In the genomic region with DNA sequence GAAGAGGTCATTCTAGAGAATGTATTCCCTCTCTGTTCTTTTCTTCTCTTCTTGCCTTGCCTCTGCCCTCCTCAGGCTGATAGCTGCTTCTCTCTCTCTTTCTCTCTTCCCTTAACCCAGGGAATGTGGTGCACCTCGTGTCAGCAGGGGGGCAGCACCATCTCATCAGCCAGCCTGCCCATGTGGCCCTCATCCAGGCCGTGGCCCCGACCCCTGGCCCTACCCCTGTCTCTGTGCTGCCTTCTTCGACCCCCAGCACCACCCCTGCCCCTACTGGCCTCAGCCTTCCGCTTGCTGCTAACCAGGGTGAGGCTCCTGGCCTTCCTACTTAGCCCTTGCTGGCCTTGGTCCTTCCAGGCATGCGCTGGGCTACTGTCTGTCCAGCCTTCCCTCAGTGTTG, we compare ENCODE assay signal across 19 cellular contexts. TPM values are rescaled to one million over a fixed set of nuclear protein-coding genes. Genes with fewer than 3 reads are reported as not detected.
DNase-seq lines count a peak whose midpoint lies in the region; ATAC-seq, FAIRE-seq and TF ChIP-seq lines count a peak whose summit lies in the region.
"Had no signal": no experiment of that assay in that cellular context is flagged by ENCODE, and none has a peak within 500 bp of the region (broad histone marks: within the 10 kb centered on the region; RNA-seq: fewer than 3 reads in every experiment).

No MANE protein-coding gene starts in this region.

- H3K4me1 Mint-ChIP-seq in HFFc6 (ENCODE audit: low read depth) (no peaks in the 10 kb centered on the region; the same call in 1 of the 2 replicates), natural killer cell (peaks cover 0 to 27% of the 10 kb centered on the region in 2 donors)
- H3K4me1 Mint-ChIP-seq in central memory CD8-positive, alpha-beta T cell, result peaks cover 22% of the 10 kb centered on the region
- H3K4me1 Mint-ChIP-seq in stimulated activated naive CD8-positive, alpha-beta T cell treated with anti-CD3 and anti-CD28 coated beads, Interleukin-15, amount 100 ng/mL, for 72 hours, result peaks cover 23% of the 10 kb centered on the region
- H3K4me1 Mint-ChIP-seq: nephron had no signal

- H3K79me2 ChIP-seq in DND-41 (ENCODE audit: insufficient read depth, low read length), result peaks cover 71% of the 10 kb centered on the region

- H3K27me3 ChIP-seq in DND-41 (ENCODE audit: insufficient read depth, low read length, poor library complexity), result no peaks in the 10 kb centered on the region
- no peaks in the 10 kb centered on the region for H3K27me3 ChIP-seq in small intestine (ENCODE audit: control insufficient read depth in 2 of 2, insufficient read depth in 2 of 2, low read length in 2 of 2)
- H3K27me3 ChIP-seq: left lung had no signal

- ATAC-seq in DND-41 (ENCODE audit: insufficient read depth, low read depth), result peak; percentile 27; the same call in 2 of the 3 replicates
- no peak for ATAC-seq in central memory CD8-positive, alpha-beta T cell (replicated peaks; ENCODE audit: extremely low read depth, poor library complexity, severe bottlenecking)
- ATAC-seq in natural killer cell, result peak in 2 of 3 donors; percentile 29 to 40
- no peak for ATAC-seq in HG03442 (IDR thresholded peaks at IDR 0.05; ENCODE audit: unreplicated experiment)
- ATAC-seq in stimulated activated naive CD8-positive, alpha-beta T cell treated with anti-CD3 and anti-CD28 coated beads, Interleukin-15, amount 100 ng/mL, for 72 hours, result no peak
- ATAC-seq: left lung; stimulated activated naive CD8-positive, alpha-beta T cell treated with anti-CD3 and anti-CD28 coated beads, Interleukin-15, Interleukin-2, amounts not matched to agents 100 U/mL and 50 U/mL, for 24 hours had no signal

- H3K4me3 Mint-ChIP-seq in HFFc6 (no peak overlapping the region), natural killer cell (no peak overlapping the region)
- no peak overlapping the region for H3K4me3 Mint-ChIP-seq in central memory CD8-positive, alpha-beta T cell
- no peak overlapping the region for H3K4me3 Mint-ChIP-seq in stimulated activated naive CD8-positive, alpha-beta T cell treated with anti-CD3 and anti-CD28 coated beads, Interleukin-15, amount 100 ng/mL, for 72 hours
- H3K4me3 Mint-ChIP-seq: nephron had no signal

- TF ChIP-seq CTCF in DND-41 (IDR thresholded peaks at IDR 0.05; ENCODE audit: borderline replicate concordance, extremely low read depth, low read length, poor library complexity, severe bottlenecking), result peak; percentile 34
- peak; percentile 20; the same call in 1 of the 2 replicates for TF ChIP-seq CTCF in HFFc6 (IDR thresholded peaks at IDR 0.05)
- no peak for TF ChIP-seq CTCF in natural killer cell (IDR thresholded peaks at IDR 0.05)

- H3K4me1 ChIP-seq in DND-41 (ENCODE audit: insufficient read depth, low read length) (no peaks in the 10 kb centered on the region), small intestine (ENCODE audit: control insufficient read depth in 2 of 2, insufficient read depth in 1 of 2, low read depth in 1 of 2, low read length in 1 of 2) (no peaks in the 10 kb centered on the region)

- WGBS in small intestine, 3 donors, result 57 to 74% (median 63%) methylated on average over 6 of the region's 6 CpGs

- H3K27me3 Mint-ChIP-seq in HFFc6 (ENCODE audit: insufficient read depth), result peaks cover 1% of the 10 kb centered on the region
- no peaks in the 10 kb centered on the region for H3K27me3 Mint-ChIP-seq in central memory CD8-positive, alpha-beta T cell
- H3K27me3 Mint-ChIP-seq in natural killer cell (ENCODE audit: low read depth in 2 of 2), result no peaks in the 10 kb centered on the region
- no peaks in the 10 kb centered on the region for H3K27me3 Mint-ChIP-seq in stimulated activated naive CD8-positive, alpha-beta T cell treated with anti-CD3 and anti-CD28 coated beads, Interleukin-15, amount 100 ng/mL, for 72 hours

- H4K20me1 ChIP-seq in DND-41 (ENCODE audit: insufficient read depth, low read length), result peaks cover 60% of the 10 kb centered on the region

- no peak overlapping the region for H3K4me3 ChIP-seq in DND-41 (ENCODE audit: low read depth in 1 of 2, low read length in 2 of 2)
- H3K4me3 ChIP-seq in small intestine (ENCODE audit: low read depth in 1 of 2, low read length in 2 of 2), result no peak overlapping the region
- H3K4me3 ChIP-seq: left lung had no signal

- no peak overlapping the region for H3K27ac Mint-ChIP-seq in HFFc6
- H3K27ac Mint-ChIP-seq in central memory CD8-positive, alpha-beta T cell (ENCODE audit: low read depth), result peak overlapping the region; percentile 53
- H3K27ac Mint-ChIP-seq in natural killer cell, result peak overlapping the region in 1 of 2 donors; percentile 65
- peak overlapping the region in 1 of 2 donors; percentile 0 for H3K27ac Mint-ChIP-seq in stimulated activated naive CD8-positive, alpha-beta T cell treated with anti-CD3 and anti-CD28 coated beads, Interleukin-15, amount 100 ng/mL, for 72 hours

- H3K9me3 ChIP-seq in DND-41 (ENCODE audit: insufficient read depth, low read length, severe bottlenecking) (no peaks in the 10 kb centered on the region), small intestine (ENCODE audit: control insufficient read depth, low read depth) (no peaks in the 10 kb centered on the region)
- H3K9me3 ChIP-seq: left lung had no signal

- H3K9me3 Mint-ChIP-seq in HFFc6, result no peaks in the 10 kb centered on the region
- no peaks in the 10 kb centered on the region for H3K9me3 Mint-ChIP-seq in central memory CD8-positive, alpha-beta T cell
- no peaks in the 10 kb centered on the region for H3K9me3 Mint-ChIP-seq in natural killer cell
- H3K9me3 Mint-ChIP-seq in stimulated activated naive CD8-positive, alpha-beta T cell treated with anti-CD3 and anti-CD28 coated beads, Interleukin-15, amount 100 ng/mL, for 72 hours, result no peaks in the 10 kb centered on the region
- H3K9me3 Mint-ChIP-seq: nephron had no signal

- H3K36me3 ChIP-seq in DND-41 (ENCODE audit: insufficient read depth, low read length), result peaks cover 95% of the 10 kb centered on the region
- peaks cover 46 to 57% of the 10 kb centered on the region in 2 donors for H3K36me3 ChIP-seq in small intestine (ENCODE audit: control insufficient read depth in 2 of 2, insufficient read depth in 2 of 2, low read length in 2 of 2)

- H3K4me2 ChIP-seq in DND-41 (ENCODE audit: insufficient read depth, low read length), result no peak overlapping the region

- peaks cover 61% of the 10 kb centered on the region for H3K36me3 Mint-ChIP-seq in HFFc6 (ENCODE audit: low read depth)
- peaks cover 66% of the 10 kb centered on the region for H3K36me3 Mint-ChIP-seq in central memory CD8-positive, alpha-beta T cell (ENCODE audit: insufficient read depth)
- peaks cover 7% of the 10 kb centered on the region for H3K36me3 Mint-ChIP-seq in natural killer cell

- no peak overlapping the region for H3K9ac ChIP-seq in DND-41 (ENCODE audit: low read depth, low read length)

- DNase-seq in DND-41 (no peak), HFFc6 (no peak), natural killer cell (no peak), small intestine (no peak), anterior cingulate cortex (lab: John Stamatoyannopoulos, UW) (no peak)
- DNase-seq in central memory CD8-positive, alpha-beta T cell (ENCODE audit: low spot score in 2 of 2), result no peak
- DNase-seq in stimulated activated naive CD8-positive, alpha-beta T cell treated with anti-CD3 and anti-CD28 coated beads, Interleukin-15, amount 100 ng/mL, for 72 hours, result no peak
- DNase-seq: activated CD8-positive, alpha-beta memory T cell treated with anti-CD3 and anti-CD28 coated beads for 24 hours; activated effector memory CD4-positive, alpha-beta T cell treated with anti-CD3 and anti-CD28 coated beads, Interleukin-2, amount 50 U/mL, for 16 hours; glutamatergic neuron; NCI-H2081 treated with DMSO at 0.1 percent for 48 hours; NCI-H774; stimulated activated naive CD8-positive, alpha-beta T cell treated with anti-CD3 and anti-CD28 coated beads, Interleukin-15, Interleukin-2, amounts not matched to agents 100 U/mL and 50 U/mL, for 24 hours; T-helper 9 cell had no signal

- H2AFZ ChIP-seq in DND-41 (ENCODE audit: low read depth, low read length), result no peak overlapping the region

- no peak for FAIRE-seq in small intestine (lab: Jason Lieb, UNC)
- FAIRE-seq: G401.6, H54 had no signal

- intact Hi-C loops in natural killer cell (cut with micrococcal nuclease), result no loop called here

- H3K27ac ChIP-seq in DND-41 (ENCODE audit: low read length) (no peak overlapping the region), small intestine (ENCODE audit: low read depth in 1 of 2, low read length in 1 of 2) (no peak overlapping the region)
- H3K27ac ChIP-seq: left lung had no signal

RNA-seq across cellular contexts. Expression of a gene that starts 23.5 kb away (rescaled TPM):
- total RNA-seq in HFFc6 (2021; fragmentation: NEBNext Ultra II Directional; extraction: Animal tissue kit (Norgen Biotek cat#: 25700)), result 10 to 100 TPM; 43.4 to 48.1 (median 45.9) TPM
- 10 to 100 TPM; 78.8 to 99.0 (median 89.3) TPM for total RNA-seq in natural killer cell
- polyA plus RNA-seq in small intestine, result 10 to 100 TPM in 1 of 3 donors, 1 to 10 TPM in 2; 1.6 to 23.0 (median 4.5) TPM

RNA-seq across cellular contexts. Expression of a gene that starts 25.8 kb away (rescaled TPM):
- 10 to 100 TPM; 26.6 to 31.0 (median 27.7) TPM for total RNA-seq in HFFc6 (2021; fragmentation: NEBNext Ultra II Directional; extraction: Animal tissue kit (Norgen Biotek cat#: 25700))
- total RNA-seq in natural killer cell, result 10 to 100 TPM; 50.5 to 86.1 (median 64.8) TPM
- polyA plus RNA-seq in small intestine, result 10 to 100 TPM; 31.2 to 46.5 (median 35.1) TPM

RNA-seq across cellular contexts. Expression of a gene that starts 39.4 kb away (rescaled TPM):
- 1 to 10 TPM; 4.3 to 7.6 (median 5.1) TPM for total RNA-seq in HFFc6 (2021; fragmentation: NEBNext Ultra II Directional; extraction: Animal tissue kit (Norgen Biotek cat#: 25700))
- 1 to 10 TPM; 3.4 to 5.1 (median 4.9) TPM for total RNA-seq in natural killer cell
- 1 to 10 TPM; 2.4 to 6.5 (median 6.5) TPM for polyA plus RNA-seq in small intestine

RNA-seq across cellular contexts. Expression of a gene that starts 39.7 kb away (rescaled TPM):
- total RNA-seq in HFFc6 (2021; fragmentation: NEBNext Ultra II Directional; extraction: Animal tissue kit (Norgen Biotek cat#: 25700)), result 100 to 1,000 TPM in 5 of 6 experiments, 10 to 100 TPM in 1; 98.2 to 120 (median 104) TPM
- 100 to 1,000 TPM; 153 to 167 (median 161) TPM for total RNA-seq in natural killer cell
- polyA plus RNA-seq in small intestine, result 10 to 100 TPM; 55.9 to 59.3 (median 57.0) TPM

Comparison
In these comparisons a context has a peak if more than half of its experiments do, and no peak if none do; other contexts are left out.
1. ATAC-seq: peak in DND-41 (single experiment) and natural killer cell (2 of 3); none in central memory CD8-positive, alpha-beta T cell (single experiment), HG03442 (single experiment) and stimulated activated naive CD8-positive, alpha-beta T cell treated with anti-CD3 and anti-CD28 coated beads, Interleukin-15, amount 100 ng/mL, for 72 hours (single experiment).